Comparison of ENCODE assay signal across 8 cellular contexts in the genomic region with DNA sequence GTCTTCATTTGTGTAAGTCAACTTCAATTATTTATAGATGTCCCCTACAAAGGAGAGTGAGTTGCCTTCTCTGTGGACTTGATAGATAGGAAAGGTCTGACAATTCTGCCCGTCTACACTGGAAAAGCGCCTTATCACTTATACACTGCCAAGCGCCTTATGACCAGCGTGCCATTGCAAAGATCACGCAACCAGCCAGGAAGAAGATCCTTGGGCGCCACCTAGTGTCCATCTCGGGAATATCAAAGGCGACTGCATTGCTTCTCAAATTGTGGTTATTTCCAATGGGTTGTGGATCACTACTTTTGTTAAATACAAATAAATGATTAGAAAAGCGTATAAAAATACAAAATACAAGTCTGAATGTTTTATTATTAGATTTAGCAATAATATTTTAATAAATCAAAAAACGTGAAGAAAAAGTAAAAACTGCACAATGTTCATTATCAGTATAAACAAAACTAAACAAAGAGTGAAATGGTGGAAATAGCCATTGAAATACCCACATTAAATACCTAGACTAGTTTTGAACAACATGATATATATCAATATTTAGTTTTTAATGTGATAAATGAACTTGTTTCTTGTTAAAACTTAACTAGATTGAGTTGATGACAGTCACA. TPM values are rescaled to one million over a fixed set of nuclear protein-coding genes. Genes with fewer than 3 reads are reported as not detected.
A peak's percentile ranks its signal among the peaks of the same experiment; 100 is the strongest.
DNase-seq lines count a peak whose midpoint lies in the region; FAIRE-seq and TF ChIP-seq lines count a peak whose summit lies in the region.

No MANE protein-coding gene starts in this region.

- POLR2A ChIA-PET in SK-N-SH (lab: Yijun Ruan, JAX) = no interaction called here

- CTCF ChIA-PET in SK-N-SH (lab: Yijun Ruan, JAX) = interaction anchor here (0.6 to 2.9 kb wide), 27 partner anchors 8 to 383 kb away, joined by 3 to 27 read pairs (median 3); a partner anchor contains a TSS

- FAIRE-seq in urothelium cell line (lab: Jason Lieb, UNC) = peak; percentile 88

- no peak overlapping the region for H2AFZ ChIP-seq in SK-N-SH (ENCODE audit: low read depth)

- H3K9me3 Mint-ChIP-seq in progenitor cell of endocrine pancreas (ENCODE audit: low read depth) = no peaks in the 10 kb centered on the region

- peak; percentile 39 for DNase-seq in DMS79 treated with DMSO at 0.1 percent for 48 hours (lab: John Stamatoyannopoulos, UW)
- DNase-seq in GOT3 (lab: John Stamatoyannopoulos, UW) = peak; percentile 21
- DNase-seq in NB4 (ENCODE audit: low read depth) = peak; percentile 87
- peak; percentile 75 for DNase-seq in SK-N-SH
- DNase-seq in activated naive CD4-positive, alpha-beta T cell treated with anti-CD3 and anti-CD28 coated beads, Interleukin-2, amount 50 U/mL, for 16 hours = peak; percentile 82
- peak; percentile 53 to 95 (median 90) for DNase-seq in head of caudate nucleus
- peak; percentile 76 for DNase-seq in progenitor cell of endocrine pancreas (ENCODE audit: low spot score, unreplicated experiment)
- peak; percentile 85 for DNase-seq in urothelium cell line (ENCODE audit: low spot score)

- TF ChIP-seq RAD21 in SK-N-SH (IDR thresholded peaks at IDR 0.05; ENCODE audit: low read length) = peak; percentile 95

- no peak overlapping the region for H3K9ac ChIP-seq in SK-N-SH

- no peaks in the 10 kb centered on the region for H3K79me2 ChIP-seq in SK-N-SH (ENCODE audit: insufficient read depth)

- peaks cover 9% of the 10 kb centered on the region for H3F3A ChIP-seq in SK-N-SH (replicated peaks; ENCODE audit: insufficient read depth)

- H3K27ac Mint-ChIP-seq in progenitor cell of endocrine pancreas = no peak overlapping the region

- H3K4me2 ChIP-seq in SK-N-SH = no peak overlapping the region

- no peaks in the 10 kb centered on the region for H3K9me2 ChIP-seq in SK-N-SH

- peaks cover 0 to 15% of the 10 kb centered on the region in 2 experiments for H3K36me3 ChIP-seq in SK-N-SH (replicated peaks in 1 of 2; ENCODE audit: control insufficient read depth in 1 of 2, insufficient read depth in 2 of 2, low read length in 1 of 2)

- no peaks in the 10 kb centered on the region for H3K27me3 Mint-ChIP-seq in progenitor cell of endocrine pancreas

- H3K36me3 Mint-ChIP-seq in progenitor cell of endocrine pancreas (ENCODE audit: insufficient read depth) = peaks cover 6% of the 10 kb centered on the region

- no peaks in the 10 kb centered on the region for H4K20me1 ChIP-seq in SK-N-SH (ENCODE audit: insufficient read depth)

- TF ChIP-seq CTCF in NB4 (IDR thresholded peaks at IDR 0.05; ENCODE audit: low read depth, low read length) = peak; percentile 87
- peak; percentile 94 for TF ChIP-seq CTCF in SK-N-SH (IDR thresholded peaks at IDR 0.05)
- peak; percentile 96 for TF ChIP-seq CTCF in progenitor cell of endocrine pancreas (IDR thresholded peaks at IDR 0.05; ENCODE audit: unreplicated experiment)

- no peak for TF ChIP-seq EP300 in SK-N-SH (IDR thresholded peaks at IDR 0.05; ENCODE audit: borderline replicate concordance in 1 of 2, low read depth in 1 of 2, low read length in 1 of 2)

- 0 out of 4 replicates have a peak overlapping the region, but pooled peaks of 1 of the 2 experiments have one; percentile 6 for H3K27ac ChIP-seq in SK-N-SH (ENCODE audit: low read depth in 2 of 2, low read length in 1 of 2)

- no peak for TF ChIP-seq POLR2A in NB4 (IDR thresholded peaks at IDR 0.05; ENCODE audit: extremely low read depth, insufficient read length)

- no peaks in the 10 kb centered on the region for H3K27me3 ChIP-seq in SK-N-SH (ENCODE audit: insufficient read depth)

- H3K9me3 ChIP-seq in SK-N-SH = no peaks in the 10 kb centered on the region

- H3K4me3 ChIP-seq in NB4 (ENCODE audit: low read depth, low read length) = no peak overlapping the region
- H3K4me3 ChIP-seq in SK-N-SH (ENCODE audit: low read depth in 2 of 2, low read length in 1 of 2) = peak overlapping the region in 1 of 2 experiments; percentile 20; a peak in 1 of 4 replicates

- WGBS in SK-N-SH (ENCODE audit: low lambda C conversion rate) = 4% methylated on average over 10 of the region's 10 CpGs

- H3K4me3 Mint-ChIP-seq in progenitor cell of endocrine pancreas (ENCODE audit: low read depth) = no peak overlapping the region

- peaks cover 1% of the 10 kb centered on the region for H3K4me1 Mint-ChIP-seq in progenitor cell of endocrine pancreas (ENCODE audit: low read depth)

- peaks cover 0 to 3% of the 10 kb centered on the region in 2 experiments; a peak in 2 of 4 replicates for H3K4me1 ChIP-seq in SK-N-SH (ENCODE audit: control insufficient read depth in 1 of 2, insufficient read depth in 2 of 2, low read depth in 1 of 2, low read length in 1 of 2)

- intact Hi-C loops in head of caudate nucleus (cut with DNase I) = loop anchor here (5.0 to 10.0 kb wide), 2 partner anchors 121 to 378 kb away; no protein-coding TSS in a partner anchor

TF ChIP-seq in SK-N-SH, 30 proteins besides CTCF, POLR2A, EP300 and RAD21:
- peak; percentile 42; the same call in 1 of the 2 replicates for TF ChIP-seq MXI1 (IDR thresholded peaks at IDR 0.05; ENCODE audit: low read depth, low read length)
- TF ChIP-seq, protein P1, sequence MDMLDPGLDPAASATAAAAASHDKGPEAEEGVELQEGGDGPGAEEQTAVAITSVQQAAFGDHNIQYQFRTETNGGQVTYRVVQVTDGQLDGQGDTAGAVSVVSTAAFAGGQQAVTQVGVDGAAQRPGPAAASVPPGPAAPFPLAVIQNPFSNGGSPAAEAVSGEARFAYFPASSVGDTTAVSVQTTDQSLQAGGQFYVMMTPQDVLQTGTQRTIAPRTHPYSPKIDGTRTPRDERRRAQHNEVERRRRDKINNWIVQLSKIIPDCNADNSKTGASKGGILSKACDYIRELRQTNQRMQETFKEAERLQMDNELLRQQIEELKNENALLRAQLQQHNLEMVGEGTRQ (IDR thresholded peaks at IDR 0.05; ENCODE audit: borderline replicate concordance, low read depth, low read length) = no peak
- TF ChIP-seq, protein P2, sequence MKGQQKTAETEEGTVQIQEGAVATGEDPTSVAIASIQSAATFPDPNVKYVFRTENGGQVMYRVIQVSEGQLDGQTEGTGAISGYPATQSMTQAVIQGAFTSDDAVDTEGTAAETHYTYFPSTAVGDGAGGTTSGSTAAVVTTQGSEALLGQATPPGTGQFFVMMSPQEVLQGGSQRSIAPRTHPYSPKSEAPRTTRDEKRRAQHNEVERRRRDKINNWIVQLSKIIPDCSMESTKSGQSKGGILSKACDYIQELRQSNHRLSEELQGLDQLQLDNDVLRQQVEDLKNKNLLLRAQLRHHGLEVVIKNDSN (IDR thresholded peaks at IDR 0.05; ENCODE audit: borderline replicate concordance, low read depth) = no peak
- TF ChIP-seq YY1 (IDR thresholded peaks at IDR 0.05; ENCODE audit: low read depth) = no peak
- TF ChIP-seq, protein P3, sequence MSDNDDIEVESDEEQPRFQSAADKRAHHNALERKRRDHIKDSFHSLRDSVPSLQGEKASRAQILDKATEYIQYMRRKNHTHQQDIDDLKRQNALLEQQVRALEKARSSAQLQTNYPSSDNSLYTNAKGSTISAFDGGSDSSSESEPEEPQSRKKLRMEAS (IDR thresholded peaks at IDR 0.05; ENCODE audit: low read depth) = 0 out of 2 replicates have a peak, but pooled peaks have one; percentile 45
- no peak for TF ChIP-seq RXRA (IDR thresholded peaks at IDR 0.05; ENCODE audit: borderline replicate concordance, low read depth)
- peak; percentile 77 for TF ChIP-seq SMC3 (IDR thresholded peaks at IDR 0.05; ENCODE audit: low read depth, low read length)
- TF ChIP-seq NFIC (IDR thresholded peaks at IDR 0.05; ENCODE audit: borderline replicate concordance) = no peak
- TF ChIP-seq, protein P4, sequence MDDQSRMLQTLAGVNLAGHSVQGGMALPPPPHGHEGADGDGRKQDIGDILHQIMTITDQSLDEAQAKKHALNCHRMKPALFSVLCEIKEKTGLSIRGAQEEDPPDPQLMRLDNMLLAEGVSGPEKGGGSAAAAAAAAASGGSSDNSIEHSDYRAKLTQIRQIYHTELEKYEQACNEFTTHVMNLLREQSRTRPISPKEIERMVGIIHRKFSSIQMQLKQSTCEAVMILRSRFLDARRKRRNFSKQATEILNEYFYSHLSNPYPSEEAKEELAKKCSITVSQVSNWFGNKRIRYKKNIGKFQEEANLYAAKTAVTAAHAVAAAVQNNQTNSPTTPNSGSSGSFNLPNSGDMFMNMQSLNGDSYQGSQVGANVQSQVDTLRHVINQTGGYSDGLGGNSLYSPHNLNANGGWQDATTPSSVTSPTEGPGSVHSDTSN (IDR thresholded peaks at IDR 0.05) = no peak

RNA-seq across cellular contexts. Expression of a gene that starts 27.8 kb away (rescaled TPM):
- polyA plus RNA-seq in SK-N-SH (2012; rRNA removed) = 50.8 and 55.4 TPM in 2 replicates
- polyA plus RNA-seq in SK-N-SH (2012; cell fraction: cytosol; rRNA removed) = 77.3 and 209 TPM in 2 replicates
- 17.9 and 39.8 TPM in 2 replicates for polyA plus RNA-seq in SK-N-SH (2012; cell fraction: nucleus; rRNA removed)
- 210 and 211 TPM in 2 replicates for total RNA-seq in progenitor cell of endocrine pancreas

Comparison
In these comparisons a context has a peak if more than half of its experiments do, and no peak if none do; other contexts are left out.
1. DNase-seq: peak in every context shown above with its lines; median percentile 90 in head of caudate nucleus; 87 in NB4; 85 in urothelium cell line; 82 in activated naive CD4-positive, alpha-beta T cell treated with anti-CD3 and anti-CD28 coated beads, Interleukin-2, amount 50 U/mL, for 16 hours; 76 in progenitor cell of endocrine pancreas; 75 in SK-N-SH; 39 in DMS79 treated with DMSO at 0.1 percent for 48 hours; 21 in GOT3.